10 cellular contexts compared by ENCODE assay signal in genomic region chr6:15256538-15257222, GRCh38. TPM values are rescaled to one million over a fixed set of nuclear protein-coding genes. Genes with fewer than 3 reads are reported as not detected.
DNase-seq lines count a peak whose midpoint lies in the region; ATAC-seq and TF ChIP-seq lines count a peak whose summit lies in the region.
"Had no signal": no experiment of that assay in that cellular context is flagged by ENCODE, and none has a peak within 500 bp of the region (broad histone marks: within the 10 kb centered on the region; RNA-seq: fewer than 3 reads in every experiment).

No MANE protein-coding gene starts in this region.

- no peaks in the 10 kb centered on the region for H3K9me2 ChIP-seq in OCI-LY7 (ENCODE audit: insufficient read depth, low read length)

- no peak overlapping the region for H3K27ac ChIP-seq in OCI-LY7 (ENCODE audit: low read depth, low read length, poor library complexity, severe bottlenecking)
- no peak overlapping the region for H3K27ac ChIP-seq in caudate nucleus (ENCODE audit: low read depth, low read length)
- no peak overlapping the region for H3K27ac ChIP-seq in upper lobe of left lung

- TF ChIP-seq CTCF in OCI-LY7 (conservative IDR thresholded peaks at IDR 0.05; ENCODE audit: low read length) (no peak), nephron progenitor cell (IDR thresholded peaks at IDR 0.05) (no peak), upper lobe of left lung (IDR thresholded peaks at IDR 0.05) (no peak)

- intact Hi-C loops in OCI-LY7 (cut with micrococcal nuclease; ENCODE audit: unreplicated experiment), result no loop called here

- peaks cover 21% of the 10 kb centered on the region for H3K36me3 Mint-ChIP-seq in nephron progenitor cell (ENCODE audit: low read depth)

- no peak overlapping the region for H3K27ac Mint-ChIP-seq in nephron progenitor cell

- H3K9me3 ChIP-seq in OCI-LY7 (ENCODE audit: low read length), result no peaks in the 10 kb centered on the region
- H3K9me3 ChIP-seq in upper lobe of left lung, result no peaks in the 10 kb centered on the region
- H3K9me3 ChIP-seq: right lobe of liver had no signal

- DNase-seq in EH (ENCODE audit: low read depth) (peak; percentile 55), OCI-LY7 (ENCODE audit: low spot score) (no peak), fibroblast of peridontal ligament (ENCODE audit: extremely low read depth) (peak; percentile 56), nephron progenitor cell (no peak), caudate nucleus (lab: John Stamatoyannopoulos, UW) (no peak), AML-193 (lab: John Stamatoyannopoulos, UW) (no peak), upper lobe of left lung (no peak)
- DNase-seq: dermis blood vessel endothelial cell, right lobe of liver had no signal

- H3K4me1 ChIP-seq in OCI-LY7 (ENCODE audit: insufficient read depth, low read length, poor library complexity, severe bottlenecking) (peaks cover 78% of the 10 kb centered on the region), upper lobe of left lung (peaks cover 34 to 43% (median 41%) of the 10 kb centered on the region in 4 donors)

- 48 to 65% methylated on average over 7 to 8 of the region's 8 CpGs for WGBS in upper lobe of left lung, 2 donors

- peak overlapping the region; percentile 24 for H3K4me3 Mint-ChIP-seq in nephron progenitor cell

- no peaks in the 10 kb centered on the region for H3K27me3 Mint-ChIP-seq in nephron progenitor cell (ENCODE audit: low read depth, poor library complexity)

- H3K9me3 Mint-ChIP-seq in nephron progenitor cell, result no peaks in the 10 kb centered on the region

- peaks cover 34% of the 10 kb centered on the region for H4K20me1 ChIP-seq in OCI-LY7 (ENCODE audit: insufficient read depth, low read length)

- TF ChIP-seq POLR2A in upper lobe of left lung (IDR thresholded peaks at IDR 0.05), result no peak

- TF ChIP-seq EP300 in upper lobe of left lung (IDR thresholded peaks at IDR 0.05), result no peak

- H3K4me3 ChIP-seq in OCI-LY7 (ENCODE audit: low read depth, low read length, poor library complexity, severe bottlenecking) (no peak overlapping the region), upper lobe of left lung (no peak overlapping the region)
- H3K4me3 ChIP-seq: right lobe of liver had no signal

- H3K79me2 ChIP-seq in OCI-LY7 (ENCODE audit: insufficient read depth, low read depth, low read length), result peaks cover 71% of the 10 kb centered on the region; the same call in 1 of the 2 replicates

- no peak for ATAC-seq in GM21447 (IDR thresholded peaks at IDR 0.05; ENCODE audit: unreplicated experiment)
- no peak for ATAC-seq in upper lobe of left lung (ENCODE audit: low FRiP score in 2 of 2)

- CTCF ChIA-PET in OCI-LY7 (lab: Charles Lee; ENCODE audit: unreplicated experiment), result interaction anchor here (0.6 to 1.2 kb wide), 3 partner anchors 11 to 782 kb away, joined by 3 read pairs; no protein-coding TSS in a partner anchor

- H3K27me3 ChIP-seq in upper lobe of left lung, result no peaks in the 10 kb centered on the region
- H3K27me3 ChIP-seq: right lobe of liver had no signal

- POLR2A ChIA-PET in OCI-LY7 (lab: Charles Lee), result interaction anchor here (1.1 to 4.5 kb wide), 3 partner anchors 10 to 57 kb away, joined by 3 to 49 read pairs (median 5); no protein-coding TSS in a partner anchor

- peaks cover 96% of the 10 kb centered on the region for H3K4me1 Mint-ChIP-seq in nephron progenitor cell

- H3K4me2 ChIP-seq in OCI-LY7 (ENCODE audit: low read length), result peak overlapping the region; percentile 80

- H3K36me3 ChIP-seq in OCI-LY7 (ENCODE audit: insufficient read depth, low read length), result peaks cover 5% of the 10 kb centered on the region; the same call in 1 of the 2 replicates
- no peaks in the 10 kb centered on the region for H3K36me3 ChIP-seq in upper lobe of left lung
- H3K36me3 ChIP-seq: right lobe of liver had no signal

- no peak overlapping the region for H2AFZ ChIP-seq in OCI-LY7 (ENCODE audit: low read length)

- BruUV-seq in OCI-LY7 (replicated peaks; lab: Mats Ljungman, UMichigan), result no TSS peak

RNA-seq across cellular contexts. Expression of gene JARID2, which starts 10.8 kb away (rescaled TPM):
- total RNA-seq in OCI-LY7 (2014; rRNA removed; shearing (Covaris generic)), result 18.4 and 19.0 TPM in 2 replicates
- 19.5 and 21.0 TPM in 2 replicates for total RNA-seq in OCI-LY7 (2022)
- 10 to 100 TPM in 5 of 6 donors, 1 to 10 TPM in 1; 9.6 to 37.7 (median 16.4) TPM for total RNA-seq in upper lobe of left lung

Comparison
In these comparisons a context has a peak if more than half of its experiments do, and no peak if none do; other contexts are left out.
1. DNase-seq: peak in EH (single experiment) and fibroblast of peridontal ligament (single experiment); none in OCI-LY7 (single experiment), nephron progenitor cell (single experiment), caudate nucleus (0 of 61), AML-193 (0 of 2) and upper lobe of left lung (0 of 2).